Comparison of ENCODE assay signal across 19 cellular contexts in the genomic region with DNA sequence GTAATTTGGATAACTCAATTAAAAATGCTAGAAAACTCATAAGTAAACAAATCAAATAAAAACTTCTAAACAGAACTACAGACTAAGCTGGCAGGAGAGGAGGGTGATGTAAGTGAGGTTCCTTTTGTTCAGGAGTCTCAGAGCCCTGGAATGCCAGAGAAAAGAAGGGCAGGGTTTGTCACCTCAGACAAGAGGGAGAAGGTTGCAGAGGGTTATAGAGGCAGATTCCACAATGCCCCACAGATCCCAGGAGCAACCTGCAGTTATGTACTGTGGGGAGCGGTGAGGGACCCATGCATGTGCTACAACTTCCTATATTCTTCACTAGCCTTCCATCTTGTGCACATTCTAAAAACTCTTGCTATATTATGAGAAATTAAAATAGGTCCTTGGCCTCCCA.
"Had no signal": no experiment of that assay in that cellular context is flagged by ENCODE, and none has a peak within 500 bp of the region (broad histone marks: within the 10 kb centered on the region; RNA-seq: fewer than 3 reads in every experiment).

No MANE protein-coding gene starts in this region.

- H3K4me1 ChIP-seq: colonic mucosa, gastrocnemius medialis, heart left ventricle had no signal

- H3K27ac ChIP-seq: brain microvascular endothelial cell, colonic mucosa, gastrocnemius medialis, heart left ventricle had no signal

- H3K4me3 Mint-ChIP-seq: activated B cell treated with CpG ODN at 0.5 μM for 24 hours; activated CD8-positive, alpha-beta T cell treated with anti-CD3 and anti-CD28 coated beads, Interleukin-2, amount 10 ng/mL, durations not matched to agents 7 days and 5 days; activated naive CD8-positive, alpha-beta T cell treated with anti-CD3 and anti-CD28 coated beads, Interleukin-2, amount 10 ng/mL, durations not matched to agents 7 days and 5 days; activated T-cell treated with anti-CD3 and anti-CD28 coated beads, Interleukin-2, amount 50 U/mL, for 24 hours; central memory CD8-positive, alpha-beta T cell; natural killer cell treated with Interleukin-12 subunit alpha and Interleukin-12 subunit beta and Interleukin-15 and Interleukin-18, amount 100 ng/mL, for 72 hours had no signal

- H3K9me3 ChIP-seq: colonic mucosa, gastrocnemius medialis, heart left ventricle had no signal

- H3K4me3 ChIP-seq: colonic mucosa, gastrocnemius medialis, heart left ventricle had no signal

- H3K27me3 ChIP-seq: brain microvascular endothelial cell, colonic mucosa, gastrocnemius medialis, heart left ventricle had no signal

- DNase-seq: activated B cell treated with CpG ODN at 0.5 μM for 24 hours; activated CD4-positive, alpha-beta T cell treated with anti-CD3 and anti-CD28 coated beads for 48 hours; activated CD8-positive, alpha-beta T cell treated with anti-CD3 and anti-CD28 coated beads, Interleukin-2, amount 10 ng/mL, durations not matched to agents 7 days and 5 days; activated naive CD4-positive, alpha-beta T cell treated with Interleukin-2 at 50 U/mL for 16 hours; activated naive CD8-positive, alpha-beta T cell treated with anti-CD3 and anti-CD28 coated beads, Interleukin-2, amount 10 ng/mL, durations not matched to agents 7 days and 5 days; activated T-cell treated with anti-CD3 and anti-CD28 coated beads, Interleukin-2, amount 50 U/mL, for 24 hours; brain microvascular endothelial cell; colonic mucosa; erythroblast; gastrocnemius medialis; heart left ventricle; left cardiac atrium; occipital lobe; posterior cingulate gyrus; stimulated activated naive CD4-positive, alpha-beta T cell; T-helper 2 cell had no signal

- H3K27ac Mint-ChIP-seq: activated B cell treated with CpG ODN at 0.5 μM for 24 hours; activated CD8-positive, alpha-beta T cell treated with anti-CD3 and anti-CD28 coated beads, Interleukin-2, amount 10 ng/mL, durations not matched to agents 7 days and 5 days; activated naive CD8-positive, alpha-beta T cell treated with anti-CD3 and anti-CD28 coated beads, Interleukin-2, amount 10 ng/mL, durations not matched to agents 7 days and 5 days; activated T-cell treated with anti-CD3 and anti-CD28 coated beads, Interleukin-2, amount 50 U/mL, for 24 hours; activated T-helper 2 cell treated with anti-CD3 and anti-CD28 coated beads, Interferon-gamma antibody, Interleukin-2, Interleukin-4, amounts not matched to agents 10 μg/mL and 5 μg/mL and 100 μg/mL, durations not matched to agents 14 hours and 24 hours and 36 hours; natural killer cell treated with Interleukin-12 subunit alpha and Interleukin-12 subunit beta and Interleukin-15 and Interleukin-18, amount 100 ng/mL, for 72 hours had no signal

- H3K9me3 Mint-ChIP-seq: natural killer cell treated with Interleukin-12 subunit alpha and Interleukin-12 subunit beta and Interleukin-15 and Interleukin-18, amount 100 ng/mL, for 72 hours had no signal

- H3K27me3 Mint-ChIP-seq: activated B cell treated with CpG ODN at 0.5 μM for 24 hours; activated naive CD8-positive, alpha-beta T cell treated with anti-CD3 and anti-CD28 coated beads, Interleukin-2, amount 10 ng/mL, durations not matched to agents 7 days and 5 days; activated T-cell treated with anti-CD3 and anti-CD28 coated beads, Interleukin-2, amount 50 U/mL, for 24 hours; central memory CD8-positive, alpha-beta T cell; natural killer cell treated with Interleukin-12 subunit alpha and Interleukin-12 subunit beta and Interleukin-15 and Interleukin-18, amount 100 ng/mL, for 72 hours had no signal

- ATAC-seq: activated CD8-positive, alpha-beta T cell treated with anti-CD3 and anti-CD28 coated beads, Interleukin-2, amount 10 ng/mL, durations not matched to agents 7 days and 5 days; gastrocnemius medialis; heart left ventricle; left cardiac atrium; natural killer cell treated with Interleukin-12 subunit alpha and Interleukin-12 subunit beta and Interleukin-15 and Interleukin-18, amount 100 ng/mL, for 72 hours had no signal

- H3K36me3 ChIP-seq: brain microvascular endothelial cell, colonic mucosa, gastrocnemius medialis, heart left ventricle had no signal
